Comparison of ENCODE assay signal across 36 cellular contexts in the genomic region with DNA sequence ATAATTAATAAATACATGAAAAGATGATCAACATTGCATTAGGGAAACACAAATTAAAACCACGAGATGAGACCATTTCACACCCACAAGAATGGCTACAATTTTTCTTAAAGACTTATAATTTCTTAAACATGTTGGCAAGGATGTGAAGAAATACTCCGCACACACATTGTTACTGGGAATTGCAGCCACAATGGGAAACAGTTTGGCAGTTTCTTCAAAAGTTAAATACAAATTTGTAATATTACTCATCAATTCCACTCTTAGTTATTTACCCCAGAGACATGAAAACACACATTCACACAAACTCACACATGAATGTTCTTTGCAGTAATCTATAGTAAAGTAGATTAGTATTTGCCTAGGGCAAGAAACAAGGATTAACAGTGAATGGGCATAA.
"Had no signal": no experiment of that assay in that cellular context is flagged by ENCODE, and none has a peak within 500 bp of the region (broad histone marks: within the 10 kb centered on the region; RNA-seq: fewer than 3 reads in every experiment).

No MANE protein-coding gene starts in this region.

- H3K9me3 Mint-ChIP-seq: activated CD4-positive, alpha-beta T cell treated with anti-CD3 and anti-CD28 coated beads, Interleukin-2, amount 10 ng/mL, durations not matched to agents 24 days and 14 days; activated naive CD4-positive, alpha-beta T cell treated with anti-CD3 and anti-CD28 coated beads, Interleukin-2, amount 10 ng/mL, durations not matched to agents 7 days and 5 days; activated T-helper 2 cell treated with anti-CD3 and anti-CD28 coated beads, Interferon-gamma antibody, Interleukin-2, Interleukin-4, amounts not matched to agents 10 μg/mL and 5 μg/mL and 100 μg/mL, durations not matched to agents 14 hours and 24 hours and 36 hours; T-helper 1 cell treated with Interleukin-12 subunit alpha and Interleukin-12 subunit beta and Interleukin-4 antibody, amounts not matched to agents 30 μg/mL and 1 μg/mL, for 36 hours; T-helper 2 cell treated with Interferon-gamma antibody and Interleukin-4, amounts not matched to agents 5 μg/mL and 100 μg/mL, for 36 hours had no signal

- H3K4me1 ChIP-seq: ascending aorta had no signal

- H3K27me3 Mint-ChIP-seq: activated B cell treated with CpG ODN at 0.5 μM for 24 hours; activated CD4-positive, alpha-beta T cell treated with anti-CD3 and anti-CD28 coated beads, Interleukin-2, amount 10 ng/mL, durations not matched to agents 24 days and 14 days; activated CD8-positive, alpha-beta memory T cell treated with anti-CD3 and anti-CD28 coated beads, Interleukin-2, amount 10 ng/mL, durations not matched to agents 7 days and 5 days; activated naive CD4-positive, alpha-beta T cell treated with anti-CD3 and anti-CD28 coated beads, Interleukin-2, amount 10 ng/mL, durations not matched to agents 7 days and 5 days had no signal

- H3K36me3 ChIP-seq: ascending aorta, cardiac muscle cell had no signal

- H3K4me3 Mint-ChIP-seq: activated B cell treated with CpG ODN at 0.5 μM for 24 hours; activated CD4-positive, alpha-beta memory T cell treated with anti-CD3 and anti-CD28 coated beads for 36 hours; activated CD4-positive, alpha-beta T cell treated with anti-CD3 and anti-CD28 coated beads, Interleukin-2, amount 10 ng/mL, durations not matched to agents 24 days and 14 days; activated CD8-positive, alpha-beta memory T cell treated with anti-CD3 and anti-CD28 coated beads, Interleukin-2, amount 10 ng/mL, durations not matched to agents 7 days and 5 days; activated CD8-positive, alpha-beta T cell treated with anti-CD3 and anti-CD28 coated beads, Interleukin-2, amount 10 ng/mL, durations not matched to agents 7 days and 5 days; activated naive CD4-positive, alpha-beta T cell treated with anti-CD3 and anti-CD28 coated beads, Interleukin-2, amount 10 ng/mL, durations not matched to agents 7 days and 5 days; activated naive CD4-positive, alpha-beta T cell treated with anti-CD3 and anti-CD28 coated beads, Interleukin-2, amount 50 U/mL, for 24 hours; activated naive CD8-positive, alpha-beta T cell; activated naive CD8-positive, alpha-beta T cell treated with anti-CD3 and anti-CD28 coated beads, Interleukin-2, amount 10 ng/mL, durations not matched to agents 7 days and 5 days; activated naive CD8-positive, alpha-beta T cell treated with anti-CD3 and anti-CD28 coated beads, Interleukin-2, amount 50 U/mL, for 24 hours; activated T-cell treated with anti-CD3 and anti-CD28 coated beads, Interleukin-2, amount 50 U/mL, for 24 hours; brain; central memory CD8-positive, alpha-beta T cell; T-helper 1 cell treated with Interleukin-12 subunit alpha and Interleukin-12 subunit beta and Interleukin-4 antibody, amounts not matched to agents 30 μg/mL and 1 μg/mL, for 36 hours; T-helper 2 cell treated with Interferon-gamma antibody and Interleukin-4, amounts not matched to agents 5 μg/mL and 100 μg/mL, for 36 hours had no signal

- DNase-seq: activated B cell treated with CpG ODN at 0.5 μM for 24 hours; activated CD4-positive, alpha-beta memory T cell treated with anti-CD3 and anti-CD28 coated beads for 36 hours; activated CD4-positive, alpha-beta T cell treated with anti-CD3 and anti-CD28 coated beads for 4 hours; activated CD4-positive, alpha-beta T cell treated with anti-CD3 and anti-CD28 coated beads, Interleukin-2, amount 10 ng/mL, durations not matched to agents 24 days and 14 days; activated CD4-positive, alpha-beta T cell treated with anti-CD3 and anti-CD28 coated beads, Interleukin-2, amount 50 U/mL, for 1 hour; activated CD4-positive, alpha-beta T cell treated with anti-CD3 and anti-CD28 coated beads, Interleukin-2, amount 50 U/mL, for 4 hours; activated CD4-positive, CD25-positive, alpha-beta regulatory T cell treated with anti-CD3 and anti-CD28 coated beads, Interleukin-2, amount 50 U/mL, for 72 hours; activated CD8-positive, alpha-beta memory T cell treated with anti-CD3 and anti-CD28 coated beads for 24 hours; activated CD8-positive, alpha-beta memory T cell treated with anti-CD3 and anti-CD28 coated beads, Interleukin-2, amount 10 ng/mL, durations not matched to agents 7 days and 5 days; activated CD8-positive, alpha-beta memory T cell treated with anti-CD3 and anti-CD28 coated beads, Interleukin-2, amount 50 U/mL, for 48 hours; activated CD8-positive, alpha-beta T cell treated with anti-CD3 and anti-CD28 coated beads, Interleukin-2, amount 10 ng/mL, durations not matched to agents 7 days and 5 days; activated effector memory CD4-positive, alpha-beta T cell treated with Interleukin-2 at 50 U/mL for 16 hours; activated gamma-delta T cell; activated naive CD4-positive, alpha-beta T cell treated with anti-CD3 and anti-CD28 coated beads, Interleukin-2, amount 10 ng/mL, durations not matched to agents 7 days and 5 days; activated naive CD4-positive, alpha-beta T cell treated with Interleukin-2 at 50 U/mL for 16 hours; activated naive CD8-positive, alpha-beta T cell treated with anti-CD3 and anti-CD28 coated beads, Interleukin-2, amount 10 ng/mL, durations not matched to agents 7 days and 5 days; activated naive CD8-positive, alpha-beta T cell treated with anti-CD3 and anti-CD28 coated beads, Interleukin-2, amount 50 U/mL, for 24 hours; activated T-cell treated with anti-CD3 and anti-CD28 coated beads, Interleukin-2, amount 50 U/mL, for 24 hours; activated T-cell treated with anti-CD3 and anti-CD28 coated beads, Interleukin-2, amount 50 U/mL, for 48 hours; amygdala; anterior cingulate cortex; caudate nucleus; cerebellar nuclear complex; T-helper 1 cell; T-helper 2 cell; T-helper 9 cell had no signal

- H3K36me3 Mint-ChIP-seq: activated CD4-positive, alpha-beta memory T cell treated with anti-CD3 and anti-CD28 coated beads for 36 hours; activated CD8-positive, alpha-beta memory T cell treated with anti-CD3 and anti-CD28 coated beads, Interleukin-2, amount 10 ng/mL, durations not matched to agents 7 days and 5 days; activated naive CD4-positive, alpha-beta T cell treated with anti-CD3 and anti-CD28 coated beads, Interleukin-2, amount 10 ng/mL, durations not matched to agents 7 days and 5 days; activated naive CD4-positive, alpha-beta T cell treated with anti-CD3 and anti-CD28 coated beads, Interleukin-2, amount 50 U/mL, for 24 hours; activated naive CD8-positive, alpha-beta T cell; activated naive CD8-positive, alpha-beta T cell treated with anti-CD3 and anti-CD28 coated beads, Interleukin-2, amount 10 ng/mL, durations not matched to agents 7 days and 5 days had no signal

- H3K4me3 ChIP-seq: ascending aorta, cardiac muscle cell had no signal

- H3K4me1 Mint-ChIP-seq: activated B cell treated with CpG ODN at 0.5 μM for 24 hours; activated CD4-positive, alpha-beta T cell treated with anti-CD3 and anti-CD28 coated beads, Interleukin-2, amount 10 ng/mL, durations not matched to agents 24 days and 14 days; activated CD8-positive, alpha-beta memory T cell treated with anti-CD3 and anti-CD28 coated beads, Interleukin-2, amount 10 ng/mL, durations not matched to agents 7 days and 5 days; activated naive CD4-positive, alpha-beta T cell treated with anti-CD3 and anti-CD28 coated beads, Interleukin-2, amount 10 ng/mL, durations not matched to agents 7 days and 5 days; activated naive CD4-positive, alpha-beta T cell treated with anti-CD3 and anti-CD28 coated beads, Interleukin-2, amount 50 U/mL, for 24 hours; activated naive CD8-positive, alpha-beta T cell treated with anti-CD3 and anti-CD28 coated beads, Interleukin-2, amount 10 ng/mL, durations not matched to agents 7 days and 5 days; activated naive CD8-positive, alpha-beta T cell treated with anti-CD3 and anti-CD28 coated beads, Interleukin-2, amount 50 U/mL, for 24 hours; central memory CD8-positive, alpha-beta T cell had no signal

- H3K27me3 ChIP-seq: ascending aorta, cardiac muscle cell had no signal

- H3K27ac ChIP-seq: ascending aorta, cardiac muscle cell, VCaP had no signal

- H3K27ac Mint-ChIP-seq: activated B cell treated with CpG ODN at 0.5 μM for 24 hours; activated CD4-positive, alpha-beta memory T cell treated with anti-CD3 and anti-CD28 coated beads for 36 hours; activated CD4-positive, alpha-beta T cell treated with anti-CD3 and anti-CD28 coated beads, Interleukin-2, amount 10 ng/mL, durations not matched to agents 24 days and 14 days; activated CD8-positive, alpha-beta memory T cell treated with anti-CD3 and anti-CD28 coated beads, Interleukin-2, amount 10 ng/mL, durations not matched to agents 7 days and 5 days; activated CD8-positive, alpha-beta T cell treated with anti-CD3 and anti-CD28 coated beads, Interleukin-2, amount 10 ng/mL, durations not matched to agents 7 days and 5 days; activated naive CD4-positive, alpha-beta T cell treated with anti-CD3 and anti-CD28 coated beads, Interleukin-2, amount 10 ng/mL, durations not matched to agents 7 days and 5 days; activated naive CD4-positive, alpha-beta T cell treated with anti-CD3 and anti-CD28 coated beads, Interleukin-2, amount 50 U/mL, for 24 hours; activated naive CD8-positive, alpha-beta T cell; activated naive CD8-positive, alpha-beta T cell treated with anti-CD3 and anti-CD28 coated beads, Interleukin-2, amount 10 ng/mL, durations not matched to agents 7 days and 5 days; activated naive CD8-positive, alpha-beta T cell treated with anti-CD3 and anti-CD28 coated beads, Interleukin-2, amount 50 U/mL, for 24 hours; activated T-cell treated with anti-CD3 and anti-CD28 coated beads, Interleukin-2, amount 50 U/mL, for 24 hours; activated T-helper 2 cell treated with anti-CD3 and anti-CD28 coated beads, Interferon-gamma antibody, Interleukin-2, Interleukin-4, amounts not matched to agents 10 μg/mL and 5 μg/mL and 100 μg/mL, durations not matched to agents 14 hours and 24 hours and 36 hours; T-helper 1 cell treated with Interleukin-12 subunit alpha and Interleukin-12 subunit beta and Interleukin-4 antibody, amounts not matched to agents 30 μg/mL and 1 μg/mL, for 36 hours; T-helper 2 cell treated with Interferon-gamma antibody and Interleukin-4, amounts not matched to agents 5 μg/mL and 100 μg/mL, for 36 hours had no signal

- ATAC-seq: activated CD8-positive, alpha-beta memory T cell treated with anti-CD3 and anti-CD28 coated beads, Interleukin-2, amount 10 ng/mL, durations not matched to agents 7 days and 5 days; activated CD8-positive, alpha-beta T cell treated with anti-CD3 and anti-CD28 coated beads, Interleukin-2, amount 10 ng/mL, durations not matched to agents 7 days and 5 days; activated naive CD8-positive, alpha-beta T cell treated with anti-CD3 and anti-CD28 coated beads, Interleukin-2, amount 50 U/mL, for 24 hours had no signal
